Comparison of ENCODE assay signal across 8 cellular contexts in genomic region chr3:48151058-48151806, GRCh38. TPM values are rescaled to one million over a fixed set of nuclear protein-coding genes. Genes with fewer than 3 reads are reported as not detected.
DNase-seq lines count a peak whose midpoint lies in the region; ATAC-seq and TF ChIP-seq lines count a peak whose summit lies in the region.

No MANE protein-coding gene starts in this region.

- no peaks in the 10 kb centered on the region for H3K27me3 ChIP-seq in GM23338 (ENCODE audit: insufficient read depth)

- ATAC-seq in GM23338, result peak; percentile 98
- peak; percentile 56 to 84 for ATAC-seq in activated CD4-positive, CD25-positive, alpha-beta regulatory T cell treated with anti-CD3 and anti-CD28 coated beads, Interleukin-2, amount 50 U/mL, for 24 hours
- peak; percentile 76 for ATAC-seq in central memory CD8-positive, alpha-beta T cell (replicated peaks; ENCODE audit: extremely low read depth, poor library complexity, severe bottlenecking)
- ATAC-seq in HG03469 (IDR thresholded peaks at IDR 0.05; ENCODE audit: unreplicated experiment), result no peak

- DNase-seq in CD14-positive monocyte (ENCODE audit: low spot score) (no peak), GM23338 (ENCODE audit: low spot score) (peak; percentile 96), NCI-H2107 (lab: John Stamatoyannopoulos, UW) (peak; percentile 56), kidney glomerular epithelial cell (lab: John Stamatoyannopoulos, UW) (peak; percentile 65)
- DNase-seq in central memory CD8-positive, alpha-beta T cell (ENCODE audit: low spot score in 2 of 2), result peak; percentile 37 to 40
- DNase-seq in stimulated activated CD4-positive, alpha-beta T cell treated with anti-CD3 and anti-CD28 coated beads, Interleukin-1b, Interleukin-23, amount 100 ng/mL, for 1 hour (ENCODE audit: low read depth in 2 of 2), result peak; percentile 3 to 10

- H3K36me3 Mint-ChIP-seq in CD14-positive monocyte (no peaks in the 10 kb centered on the region), GM23338 (ENCODE audit: low read depth) (peaks cover 2% of the 10 kb centered on the region; the same call in 1 of the 3 replicates)
- H3K36me3 Mint-ChIP-seq in central memory CD8-positive, alpha-beta T cell (ENCODE audit: insufficient read depth), result no peaks in the 10 kb centered on the region

- H3K4me3 Mint-ChIP-seq in CD14-positive monocyte, result no peak overlapping the region
- no peak overlapping the region for H3K4me3 Mint-ChIP-seq in GM23338
- H3K4me3 Mint-ChIP-seq in central memory CD8-positive, alpha-beta T cell, result no peak overlapping the region

- H3K4me2 ChIP-seq in GM23338, result no peak overlapping the region

- no peak overlapping the region for H3K27ac ChIP-seq in GM23338 (ENCODE audit: low read depth)

- H4K20me1 ChIP-seq in GM23338 (replicated peaks; ENCODE audit: insufficient read depth), result no peaks in the 10 kb centered on the region; the same call in 1 of the 2 replicates

- intact Hi-C loops in CD14-positive monocyte (cut with micrococcal nuclease), result no loop called here

- H3K27me3 Mint-ChIP-seq in CD14-positive monocyte (ENCODE audit: low read depth in 3 of 3), result peaks cover 1 to 3% (median 1%) of the 10 kb centered on the region in 3 donors
- H3K27me3 Mint-ChIP-seq in GM23338 (ENCODE audit: insufficient read depth, low read depth, poor library complexity), result peaks cover 1% of the 10 kb centered on the region
- no peaks in the 10 kb centered on the region for H3K27me3 Mint-ChIP-seq in central memory CD8-positive, alpha-beta T cell

- no peaks in the 10 kb centered on the region for H3K79me2 ChIP-seq in GM23338 (replicated peaks; ENCODE audit: insufficient read depth)

- TF ChIP-seq CTCF in CD14-positive monocyte (IDR thresholded peaks at IDR 0.05), result peak; percentile 26
- peak; percentile 88 to 98 for TF ChIP-seq CTCF in GM23338 (conservative IDR thresholded peaks at IDR 0.05; ENCODE audit: low read depth in 2 of 2)

- H2AFZ ChIP-seq in GM23338, result no peak overlapping the region

- no peak overlapping the region for H3K4me3 ChIP-seq in GM23338

- no peaks in the 10 kb centered on the region for H3K9me2 ChIP-seq in GM23338 (ENCODE audit: insufficient read depth)

- H3K27ac Mint-ChIP-seq in CD14-positive monocyte (no peak overlapping the region), GM23338 (no peak overlapping the region)
- no peak overlapping the region for H3K27ac Mint-ChIP-seq in central memory CD8-positive, alpha-beta T cell (ENCODE audit: low read depth)

- no peaks in the 10 kb centered on the region for H3K9me3 Mint-ChIP-seq in CD14-positive monocyte
- H3K9me3 Mint-ChIP-seq in GM23338, result no peaks in the 10 kb centered on the region
- H3K9me3 Mint-ChIP-seq in central memory CD8-positive, alpha-beta T cell, result no peaks in the 10 kb centered on the region

- no peaks in the 10 kb centered on the region; the same call in 1 of the 2 replicates for H3K4me1 ChIP-seq in GM23338 (ENCODE audit: insufficient read depth)

- H3F3A ChIP-seq in GM23338 (replicated peaks; ENCODE audit: low read depth), result 0 out of 2 replicates have a peak, but pooled peaks cover 3% of the 10 kb centered on the region

- H3K36me3 ChIP-seq in GM23338 (ENCODE audit: insufficient read depth), result no peaks in the 10 kb centered on the region

- H3K4me1 Mint-ChIP-seq in CD14-positive monocyte (peaks cover 2% of the 10 kb centered on the region), GM23338 (peaks cover 6% of the 10 kb centered on the region)
- H3K4me1 Mint-ChIP-seq in central memory CD8-positive, alpha-beta T cell, result no peaks in the 10 kb centered on the region

TF ChIP-seq in GM23338, 12 proteins besides CTCF, POLR2A, EP300 and RAD21 (continues in another document):
- TF ChIP-seq ETS1 (IDR thresholded peaks at IDR 0.05) (no peak), POLR2AphosphoS5 (IDR thresholded peaks at IDR 0.05; ENCODE audit: low read depth) (no peak), EZH2 (IDR thresholded peaks at IDR 0.05; ENCODE audit: low read depth, unreplicated experiment) (no peak), STAT1 (IDR thresholded peaks at IDR 0.05; ENCODE audit: unreplicated experiment) (no peak), EZH2phosphoT487 (IDR thresholded peaks at IDR 0.05; ENCODE audit: unreplicated experiment) (no peak), JUNB (IDR thresholded peaks at IDR 0.05; ENCODE audit: unreplicated experiment) (no peak), ZNF331 (CRISPR knock-in tag; IDR thresholded peaks at IDR 0.05; ENCODE audit: low read depth) (no peak), ZNF462 (CRISPR knock-in tag; IDR thresholded peaks at IDR 0.05) (no peak)

RNA-seq across cellular contexts. Expression of gene CDC25A, which starts 37.0 kb away (rescaled TPM):
- polyA plus RNA-seq in CD14-positive monocyte, result under 1 TPM in 1 of 2 donors, not detected in 1; 0.39 TPM
- 126 and 131 TPM in 2 replicates for total RNA-seq in GM23338 (2014; rRNA removed; shearing (Covaris generic))
- polyA plus RNA-seq in GM23338 (2016; fragmentation: Nextera tagmentation; extraction: Ambion mirVana), result 15.2 and 17.7 TPM in 2 replicates

Comparison
In these comparisons a context has a peak if more than half of its experiments do, and no peak if none do; other contexts are left out.
1. RNA of gene CDC25A, which starts 37.0 kb away (polyA plus RNA-seq): 15.2 to 17.7 TPM in GM23338; 0.39 TPM in CD14-positive monocyte; every median in the first group is over 10 times any median in the second.